In the genomic region with DNA sequence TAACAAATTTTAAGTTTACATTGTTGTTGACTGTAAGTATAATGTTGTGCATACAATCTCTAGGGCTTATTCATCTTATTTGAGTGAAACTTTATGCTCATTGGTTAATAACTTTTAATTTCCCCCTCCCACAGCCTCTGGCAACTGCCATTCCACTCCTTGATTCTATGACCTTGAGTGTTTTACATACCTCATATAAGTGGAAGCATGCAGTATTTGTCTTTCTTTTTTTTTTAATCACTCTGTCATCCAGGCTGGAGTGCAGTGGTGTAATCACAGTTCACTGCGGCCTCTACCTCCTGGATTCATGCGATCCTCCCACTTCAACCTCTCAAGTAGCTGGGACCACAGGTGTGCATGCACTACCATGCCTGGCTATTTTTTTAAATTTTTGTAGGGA, we compare ENCODE assay signal across 21 cellular contexts.
"Had no signal": no experiment of that assay in that cellular context is flagged by ENCODE, and none has a peak within 500 bp of the region (broad histone marks: within the 10 kb centered on the region; RNA-seq: fewer than 3 reads in every experiment).

No MANE protein-coding gene starts in this region.

- H3K4me1 ChIP-seq: SJSA1 had no signal

- H3K27ac ChIP-seq: SJSA1, SK-N-MC had no signal

- H3K36me3 ChIP-seq: MG63, SJSA1 had no signal

- ATAC-seq: HepG2 had no signal

- H3K27me3 ChIP-seq: SJSA1 had no signal

- DNase-seq: IMR-90, KG1, MG63, NCI-H1092, NCI-H1105 treated with DMSO at 0.1 percent for 48 hours, NCI-H1417 treated with DMSO at 0.1 percent for 48 hours, NCI-H146, NCI-H1694 treated with DMSO at 0.1 percent for 48 hours, NCI-H1930, NCI-H2171 treated with DMSO at 0.1 percent for 48 hours, NCI-H345, NCI-H446 treated with DMSO at 0.1 percent for 48 hours, NCI-H524 treated with DMSO at 0.1 percent for 48 hours, NCI-H69, NCI-H774, Right ventricle myocardium superior, RPMI8226, SIG-M5 had no signal

- H3K4me3 ChIP-seq: MG63, SJSA1, SK-N-MC had no signal

- H3K9me3 ChIP-seq: MG63, SJSA1 had no signal
